ENCODE assay signal across 10 cellular contexts in genomic region chr14:55458800-55459577, GRCh38. TPM values are rescaled to one million over a fixed set of nuclear protein-coding genes. Genes with fewer than 3 reads are reported as not detected.
DNase-seq lines count a peak whose midpoint lies in the region; ATAC-seq, FAIRE-seq and TF ChIP-seq lines count a peak whose summit lies in the region.
"Had no signal": no experiment of that assay in that cellular context is flagged by ENCODE, and none has a peak within 500 bp of the region (broad histone marks: within the 10 kb centered on the region; RNA-seq: fewer than 3 reads in every experiment).

No MANE protein-coding gene starts in this region.

- no peak overlapping the region for H4K91ac ChIP-seq in H1 (replicated peaks; ENCODE audit: insufficient read length, low read length)

- H4K20me1 ChIP-seq in H1 (replicated peaks in 1 of 2; ENCODE audit: control insufficient read depth in 1 of 2, insufficient read depth in 2 of 2, low read length in 2 of 2): no peaks in the 10 kb centered on the region

- H3K27me3 ChIP-seq in H1 (replicated peaks in 1 of 4; ENCODE audit: control insufficient read depth in 3 of 4, extremely low read depth in 1 of 4, insufficient read depth in 3 of 4, low read length in 3 of 4) (no peaks in the 10 kb centered on the region), endodermal cell (ENCODE audit: control insufficient read depth, insufficient read depth, low read length, poor library complexity, severe bottlenecking) (no peaks in the 10 kb centered on the region)

- H3K9me3 ChIP-seq in H1 (ENCODE audit: insufficient read depth in 2 of 2, low read depth in 1 of 2, low read length in 1 of 2) (peaks cover 0 to 3% of the 10 kb centered on the region in 2 experiments; a peak in 1 of 4 replicates), endodermal cell (ENCODE audit: control insufficient read depth, low read length) (no peaks in the 10 kb centered on the region)

- DNase-seq in EL: peak; percentile 39
- no peak for DNase-seq in H1 (ENCODE audit: low read depth in 1 of 2, low spot score in 2 of 2)
- DNase-seq in middle frontal gyrus (ENCODE audit: extremely low spot score, low spot score): no peak
- DNase-seq in NCI-H2227 (lab: John Stamatoyannopoulos, UW; ENCODE audit: unreplicated experiment): no peak
- no peak for DNase-seq in stimulated activated CD4-positive, alpha-beta T cell treated with anti-CD3 and anti-CD28 coated beads, Interleukin-4, amount 100 ng/mL, for 1 hour
- DNase-seq in endodermal cell: no peak
- DNase-seq: activated B cell treated with CpG ODN at 0.5 μM for 24 hours, immature natural killer cell had no signal

- no peak overlapping the region for H2BK12ac ChIP-seq in H1 (ENCODE audit: low read depth, low read length)

- TF ChIP-seq CTCF in H1 (IDR thresholded peaks at IDR 0.05; ENCODE audit: control extremely low read depth in 1 of 3, insufficient read depth in 1 of 3, low read depth in 1 of 3, low read length in 3 of 3) (no peak), endodermal cell (conservative IDR thresholded peaks at IDR 0.05) (no peak)

- H3K27ac ChIP-seq in H1 (ENCODE audit: low read depth, low read length): no peak overlapping the region
- no peak overlapping the region for H3K27ac ChIP-seq in endodermal cell (ENCODE audit: low read depth, low read length)

- no peak overlapping the region for H2BK20ac ChIP-seq in H1 (ENCODE audit: low read length)

- no peak overlapping the region for H3K4me2 ChIP-seq in H1 (ENCODE audit: insufficient read depth in 1 of 2, low read depth in 2 of 2, low read length in 2 of 2)

- no peak overlapping the region for H3K4ac ChIP-seq in H1 (replicated peaks; ENCODE audit: insufficient read length, low read depth, low read length)

- peaks cover 24% of the 10 kb centered on the region for H3K4me1 Mint-ChIP-seq in endodermal cell
- H3K4me1 Mint-ChIP-seq: activated B cell treated with CpG ODN at 0.5 μM for 24 hours, immature natural killer cell had no signal

- H3K23me2 ChIP-seq in H1 (ENCODE audit: low read depth, low read length): 0 out of 2 replicates have a peak, but pooled peaks cover 2% of the 10 kb centered on the region

- H3K23ac ChIP-seq in H1 (ENCODE audit: insufficient read length): no peak overlapping the region

- no peak for TF ChIP-seq EP300 in H1 (IDR thresholded peaks at IDR 0.05; ENCODE audit: borderline replicate concordance in 1 of 2, low read depth in 2 of 2, low read length in 2 of 2)

- H3K9me3 Mint-ChIP-seq in endodermal cell: peaks cover 12% of the 10 kb centered on the region
- H3K9me3 Mint-ChIP-seq: activated B cell treated with CpG ODN at 0.5 μM for 24 hours had no signal

- H3K14ac ChIP-seq in H1 (ENCODE audit: insufficient read length): peak overlapping the region; percentile 31

- H4K5ac ChIP-seq in H1 (ENCODE audit: insufficient read length, low read depth, low read length): no peak overlapping the region

- H2BK15ac ChIP-seq in H1 (ENCODE audit: low read length): no peak overlapping the region

- H3K36me3 ChIP-seq in H1 (ENCODE audit: control insufficient read depth in 2 of 4, insufficient read depth in 4 of 4, low read length in 3 of 4): no peaks in the 10 kb centered on the region
- H3K36me3 ChIP-seq in endodermal cell (ENCODE audit: control insufficient read depth, insufficient read depth, low read length): no peaks in the 10 kb centered on the region

- H2AFZ ChIP-seq in H1 (ENCODE audit: low read length): no peak overlapping the region

- no peak overlapping the region for H4K8ac ChIP-seq in H1 (ENCODE audit: extremely low read depth, insufficient read depth, low read length)

- no peak overlapping the region for H3K56ac ChIP-seq in H1 (replicated peaks; ENCODE audit: insufficient read length, low read depth, low read length)

- WGBS in H1 (ENCODE audit: extremely low coverage in 1 of 2, insufficient coverage in 1 of 2, insufficient read length in 1 of 2, insufficient replicate concordance in 2 of 2, low coverage in 1 of 2, low lambda C conversion rate in 2 of 2, missing lambda C conversion rate in 1 of 2), 2 experiments: 87% methylated on average over 9 of the region's 9 CpGs; no CpG with 5 or more reads in 1 of the 2 experiments
- 90 to 97% methylated on average over 7 to 8 of the region's 9 CpGs for WGBS in endodermal cell (ENCODE audit: insufficient coverage in 1 of 2, insufficient read length in 1 of 2), 2 experiments

- H3K4me1 ChIP-seq in H1 (replicated peaks in 1 of 4; ENCODE audit: control insufficient read depth in 3 of 4, insufficient read depth in 4 of 4, low read length in 3 of 4): peaks cover 0 to 6% (median 2%) of the 10 kb centered on the region in 4 experiments; a peak in 3 of 7 replicates
- H3K4me1 ChIP-seq in endodermal cell (ENCODE audit: control insufficient read depth, insufficient read depth, low read length): peaks cover 6% of the 10 kb centered on the region

- H3K4me3 Mint-ChIP-seq in endodermal cell: no peak overlapping the region
- H3K4me3 Mint-ChIP-seq: activated B cell treated with CpG ODN at 0.5 μM for 24 hours, immature natural killer cell had no signal

- H2AK5ac ChIP-seq in H1 (ENCODE audit: low read depth, low read length): no peak overlapping the region

- H3K4me3 ChIP-seq in H1 (ENCODE audit: extremely low read depth in 1 of 4, insufficient read depth in 2 of 4, low read depth in 3 of 4, low read length in 4 of 4): no peak overlapping the region
- no peak overlapping the region for H3K4me3 ChIP-seq in endodermal cell (ENCODE audit: low read length)

- H2BK120ac ChIP-seq in H1 (replicated peaks; ENCODE audit: low read depth, low read length): no peak overlapping the region

- no peaks in the 10 kb centered on the region for H3K36me3 Mint-ChIP-seq in endodermal cell (ENCODE audit: low read depth)
- H3K36me3 Mint-ChIP-seq: immature natural killer cell had no signal

- no peaks in the 10 kb centered on the region for H3K79me2 ChIP-seq in H1 (ENCODE audit: control insufficient read depth in 1 of 2, insufficient read depth in 2 of 2, low read length in 2 of 2)

- TF ChIP-seq RAD21 in H1 (IDR thresholded peaks at IDR 0.05 in 1 of 2, conservative IDR thresholded peaks at IDR 0.05 in 1 of 2; ENCODE audit: low read depth in 2 of 2, low read length in 2 of 2): no peak

- H3K27me3 Mint-ChIP-seq in endodermal cell (ENCODE audit: insufficient read depth): peaks cover 2% of the 10 kb centered on the region

- POLR2A ChIA-PET in H1 (lab: Charles Lee; ENCODE audit: partially characterized antibody): no interaction called here

- no peak for TF ChIP-seq POLR2A in H1 (IDR thresholded peaks at IDR 0.05; ENCODE audit: control extremely low read depth in 1 of 2, low read depth in 2 of 2, low read length in 2 of 2)

- no peak for FAIRE-seq in H1 (lab: Jason Lieb, UNC)

- H3K18ac ChIP-seq in H1 (ENCODE audit: extremely low read depth, low read length): no peak overlapping the region

- no peaks in the 10 kb centered on the region for H3K79me1 ChIP-seq in H1 (ENCODE audit: low read depth, low read length)

- no peak overlapping the region for H3K27ac Mint-ChIP-seq in endodermal cell
- H3K27ac Mint-ChIP-seq: activated B cell treated with CpG ODN at 0.5 μM for 24 hours, immature natural killer cell had no signal

- CTCF ChIA-PET in H1 (lab: Charles Lee; ENCODE audit: partially characterized antibody): interaction anchor here (0.6 to 2.9 kb wide), 4 partner anchors 10 to 487 kb away, joined by 3 to 15 read pairs (median 4); no protein-coding TSS in a partner anchor

- peak; percentile 61 for ATAC-seq in GM19467 (IDR thresholded peaks at IDR 0.05; ENCODE audit: unreplicated experiment)
- peak; percentile 75 for ATAC-seq in HG03342 (IDR thresholded peaks at IDR 0.05; ENCODE audit: unreplicated experiment)

- H3K9ac ChIP-seq in H1 (replicated peaks in 1 of 4; ENCODE audit: extremely low read depth in 1 of 4, low read depth in 3 of 4, low read length in 3 of 4): no peak overlapping the region
- no peak overlapping the region for H3K9ac ChIP-seq in endodermal cell (ENCODE audit: extremely low read depth, low read length, poor library complexity, severe bottlenecking)

- no peak overlapping the region for H2BK5ac ChIP-seq in H1 (ENCODE audit: low read depth, low read length)

TF ChIP-seq in H1, 55 proteins besides CTCF, POLR2A, EP300 and RAD21 (continues in another document):
- TF ChIP-seq SIRT6 (IDR thresholded peaks at IDR 0.05; ENCODE audit: low read length): no peak
- TF ChIP-seq POLR2AphosphoS5 (IDR thresholded peaks at IDR 0.05; ENCODE audit: low read depth, low read length): no peak
- TF ChIP-seq SP2 (IDR thresholded peaks at IDR 0.05; ENCODE audit: low read length): no peak
- TF ChIP-seq BCL11A (IDR thresholded peaks at IDR 0.05; ENCODE audit: low read depth in 2 of 2, low read length in 2 of 2): no peak
- TF ChIP-seq CHD2 (IDR thresholded peaks at IDR 0.05; ENCODE audit: low read length): no peak
- TF ChIP-seq ZNF274 (IDR thresholded peaks at IDR 0.05; ENCODE audit: borderline replicate concordance, extremely low read depth, low read length): no peak
- no peak for TF ChIP-seq RNF2 (IDR thresholded peaks at IDR 0.05; ENCODE audit: borderline replicate concordance, low read depth, low read length, missing control alignments, poor library complexity, severe bottlenecking)

RNA-seq across cellular contexts. Expression of gene TBPL2, which starts 18.6 kb away (rescaled TPM):
- not detected in 2 replicates for total RNA-seq in H1 (2021; fragmentation: NEBNext Ultra II Directional; extraction: Animal tissue kit (Norgen Biotek cat#: 25700))
- polyA plus RNA-seq in H1 (2011; rRNA removed): 0.03 TPM in 1 of 2 replicates, not detected in the other
- polyA plus RNA-seq in H1 (2011; cell fraction: cytosol; rRNA removed): 0.03 TPM
- polyA plus RNA-seq in H1 (2011; cell fraction: nucleus; rRNA removed): not detected
- polyA plus RNA-seq in H1 (2012, experiment 1 of 2): not detected in 4 replicates
- not detected for polyA plus RNA-seq in H1 (2012, experiment 2 of 2)
- 0.02 TPM for polyA plus RNA-seq in H1 (2013, experiment 1 of 2)
- polyA plus RNA-seq in H1 (2013, experiment 2 of 2): 0.02 TPM
- polyA minus RNA-seq in H1 (2011; rRNA and poly(A)+ RNA removed): not detected in 2 replicates
- polyA minus RNA-seq in H1 (2011; cell fraction: cytosol; rRNA and poly(A)+ RNA removed): not detected
- polyA minus RNA-seq in H1 (2011; cell fraction: nucleus; rRNA and poly(A)+ RNA removed): not detected
- total RNA-seq in endodermal cell: not detected
- polyA plus RNA-seq in endodermal cell (2013, experiment 1 of 2): not detected
- not detected for polyA plus RNA-seq in endodermal cell (2013, experiment 2 of 2)
- total RNA-seq: activated B cell treated with CpG ODN at 0.5 μM for 24 hours had no signal
- polyA plus RNA-seq: immature natural killer cell had no signal

RNA-seq across cellular contexts. Expression of gene ATG14, which starts 47.4 kb away (rescaled TPM):
- 10.8 and 12.2 TPM in 2 replicates for total RNA-seq in H1 (2021; fragmentation: NEBNext Ultra II Directional; extraction: Animal tissue kit (Norgen Biotek cat#: 25700))
- 4.0 and 4.9 TPM in 2 replicates for polyA plus RNA-seq in H1 (2011; rRNA removed)
- polyA plus RNA-seq in H1 (2011; cell fraction: cytosol; rRNA removed): 5.4 TPM
- 8.2 TPM for polyA plus RNA-seq in H1 (2011; cell fraction: nucleus; rRNA removed)
- 6.8 to 10.6 TPM (median 8.2 TPM) in 4 replicates for polyA plus RNA-seq in H1 (2012, experiment 1 of 2)
- polyA plus RNA-seq in H1 (2012, experiment 2 of 2): 2.2 TPM
- 7.0 TPM for polyA plus RNA-seq in H1 (2013, experiment 1 of 2)
- 7.2 TPM for polyA plus RNA-seq in H1 (2013, experiment 2 of 2)
- polyA minus RNA-seq in H1 (2011; rRNA and poly(A)+ RNA removed): 10.0 and 11.8 TPM in 2 replicates
- polyA minus RNA-seq in H1 (2011; cell fraction: cytosol; rRNA and poly(A)+ RNA removed): 7.6 TPM
- polyA minus RNA-seq in H1 (2011; cell fraction: nucleus; rRNA and poly(A)+ RNA removed): 8.2 TPM
- 10 to 100 TPM; 11.0 to 12.9 TPM for total RNA-seq in endodermal cell
- 10.8 TPM for polyA plus RNA-seq in endodermal cell (2013, experiment 1 of 2)
- polyA plus RNA-seq in endodermal cell (2013, experiment 2 of 2): 9.4 TPM
